In genomic region chr12:66417217-66417616, GRCh38 we compare ENCODE assay signal across 5 cellular contexts.
"Had no signal": no experiment of that assay in that cellular context is flagged by ENCODE, and none has a peak within 500 bp of the region (broad histone marks: within the 10 kb centered on the region; RNA-seq: fewer than 3 reads in every experiment).

No MANE protein-coding gene starts in this region.

- DNase-seq: IMR-90, KBM-7 had no signal

- ATAC-seq: HepG2, K562 had no signal

- H3K4me3 ChIP-seq: K562 had no signal

- H3K27ac ChIP-seq: HL-60 had no signal
